Comparison of ENCODE assay signal across 8 cellular contexts in genomic region chr4:38560763-38561558, GRCh38.
A peak's percentile ranks its signal among the peaks of the same experiment; 100 is the strongest.
DNase-seq lines count a peak whose midpoint lies in the region; ATAC-seq lines count a peak whose summit lies in the region.

No MANE protein-coding gene starts in this region.

- H3K4me3 Mint-ChIP-seq in activated naive CD4-positive, alpha-beta T cell treated with anti-CD3 and anti-CD28 coated beads for 36 hours = no peak overlapping the region
- H3K4me3 Mint-ChIP-seq in activated naive CD4-positive, alpha-beta T cell treated with anti-CD3 and anti-CD28 coated beads, Interleukin-2, amount 10 ng/mL, durations not matched to agents 7 days and 5 days = no peak overlapping the region
- H3K4me3 Mint-ChIP-seq in stimulated activated naive B cell treated with anti-CD40 and anti-IgM and Interleukin-4, amounts not matched to agents 10 μg/mL and 1 μg/mL and 100 μg/mL, for 72 hours = no peak overlapping the region

- CTCF ChIA-PET in activated naive CD4-positive, alpha-beta T cell treated with anti-CD3 and anti-CD28 coated beads for 36 hours (lab: Charles Lee) = interaction anchor here (0.8 to 2.3 kb wide), 5 partner anchors 21 to 540 kb away, joined by 3 to 5 read pairs (median 4); no protein-coding TSS in a partner anchor
- CTCF ChIA-PET in activated naive CD4-positive, alpha-beta T cell treated with anti-CD3 and anti-CD28 coated beads, Interleukin-2, amount 10 ng/mL, durations not matched to agents 7 days and 5 days (lab: Charles Lee) = interaction anchor here (1.2 kb wide), 1 partner anchor 241 kb away, joined by 3 read pairs; no protein-coding TSS in a partner anchor

- intact Hi-C loops in activated naive CD4-positive, alpha-beta T cell treated with anti-CD3 and anti-CD28 coated beads for 36 hours (cut with micrococcal nuclease) = loop anchor here (1.0 to 2.0 kb wide), 9 partner anchors 32 to 792 kb away; no protein-coding TSS in a partner anchor
- intact Hi-C loops in left colon (cut with DNase I, micrococcal nuclease) = no loop called here

- H3K27ac Mint-ChIP-seq in activated naive CD4-positive, alpha-beta T cell treated with anti-CD3 and anti-CD28 coated beads for 36 hours = no peak overlapping the region
- no peak overlapping the region for H3K27ac Mint-ChIP-seq in activated naive CD4-positive, alpha-beta T cell treated with anti-CD3 and anti-CD28 coated beads, Interleukin-2, amount 10 ng/mL, durations not matched to agents 7 days and 5 days
- no peak overlapping the region for H3K27ac Mint-ChIP-seq in stimulated activated naive B cell treated with anti-CD40 and anti-IgM and Interleukin-4, amounts not matched to agents 10 μg/mL and 1 μg/mL and 100 μg/mL, for 72 hours

- DNase-seq in activated naive CD4-positive, alpha-beta T cell treated with anti-CD3 and anti-CD28 coated beads for 36 hours = peak; percentile 60
- no peak for DNase-seq in activated naive CD4-positive, alpha-beta T cell treated with anti-CD3 and anti-CD28 coated beads, Interleukin-2, amount 10 ng/mL, durations not matched to agents 7 days and 5 days
- DNase-seq in MV-4-11 (lab: John Stamatoyannopoulos, UW) (peak; percentile 42), dermis blood vessel endothelial cell (no peak), left colon (no peak), HUDEP-2 (lab: John Stamatoyannopoulos, UW; ENCODE audit: unreplicated experiment in 76 of 76) (no peak)
- no peak for DNase-seq in stimulated activated naive B cell treated with anti-CD40 and anti-IgM and Interleukin-4, amounts not matched to agents 10 μg/mL and 1 μg/mL and 100 μg/mL, for 72 hours

- no peaks in the 10 kb centered on the region for H3K36me3 Mint-ChIP-seq in activated naive CD4-positive, alpha-beta T cell treated with anti-CD3 and anti-CD28 coated beads for 36 hours (ENCODE audit: low read depth)
- H3K36me3 Mint-ChIP-seq in activated naive CD4-positive, alpha-beta T cell treated with anti-CD3 and anti-CD28 coated beads, Interleukin-2, amount 10 ng/mL, durations not matched to agents 7 days and 5 days = no peaks in the 10 kb centered on the region
- H3K36me3 Mint-ChIP-seq in stimulated activated naive B cell treated with anti-CD40 and anti-IgM and Interleukin-4, amounts not matched to agents 10 μg/mL and 1 μg/mL and 100 μg/mL, for 72 hours = peaks cover 0 to 2% of the 10 kb centered on the region in 2 donors

- ATAC-seq in HG02610 (IDR thresholded peaks at IDR 0.05; ENCODE audit: unreplicated experiment) (peak; percentile 95), left colon (no peak)
- ATAC-seq in stimulated activated naive B cell treated with anti-CD40 and anti-IgM and Interleukin-4, amounts not matched to agents 10 μg/mL and 1 μg/mL and 100 μg/mL, for 72 hours (replicated peaks) = peak; percentile 44 to 73

- peaks cover 3% of the 10 kb centered on the region for H3K9me3 Mint-ChIP-seq in activated naive CD4-positive, alpha-beta T cell treated with anti-CD3 and anti-CD28 coated beads for 36 hours
- peaks cover 1% of the 10 kb centered on the region for H3K9me3 Mint-ChIP-seq in activated naive CD4-positive, alpha-beta T cell treated with anti-CD3 and anti-CD28 coated beads, Interleukin-2, amount 10 ng/mL, durations not matched to agents 7 days and 5 days
- peaks cover 1 to 2% of the 10 kb centered on the region in 2 donors for H3K9me3 Mint-ChIP-seq in stimulated activated naive B cell treated with anti-CD40 and anti-IgM and Interleukin-4, amounts not matched to agents 10 μg/mL and 1 μg/mL and 100 μg/mL, for 72 hours

- H3K4me1 Mint-ChIP-seq in activated naive CD4-positive, alpha-beta T cell treated with anti-CD3 and anti-CD28 coated beads for 36 hours (ENCODE audit: low read depth) = peaks cover 16% of the 10 kb centered on the region
- peaks cover 12% of the 10 kb centered on the region for H3K4me1 Mint-ChIP-seq in activated naive CD4-positive, alpha-beta T cell treated with anti-CD3 and anti-CD28 coated beads, Interleukin-2, amount 10 ng/mL, durations not matched to agents 7 days and 5 days
- H3K4me1 Mint-ChIP-seq in stimulated activated naive B cell treated with anti-CD40 and anti-IgM and Interleukin-4, amounts not matched to agents 10 μg/mL and 1 μg/mL and 100 μg/mL, for 72 hours = peaks cover 0 to 10% of the 10 kb centered on the region in 2 donors

- peaks cover 2% of the 10 kb centered on the region for H3K27me3 Mint-ChIP-seq in activated naive CD4-positive, alpha-beta T cell treated with anti-CD3 and anti-CD28 coated beads for 36 hours (ENCODE audit: low read depth)
- no peaks in the 10 kb centered on the region for H3K27me3 Mint-ChIP-seq in activated naive CD4-positive, alpha-beta T cell treated with anti-CD3 and anti-CD28 coated beads, Interleukin-2, amount 10 ng/mL, durations not matched to agents 7 days and 5 days
- peaks cover 0 to 4% of the 10 kb centered on the region in 2 donors for H3K27me3 Mint-ChIP-seq in stimulated activated naive B cell treated with anti-CD40 and anti-IgM and Interleukin-4, amounts not matched to agents 10 μg/mL and 1 μg/mL and 100 μg/mL, for 72 hours

Comparison
In these comparisons a context has a peak if more than half of its experiments do, and no peak if none do; other contexts are left out.
1. DNase-seq: peak in activated naive CD4-positive, alpha-beta T cell treated with anti-CD3 and anti-CD28 coated beads for 36 hours (single experiment) and MV-4-11 (single experiment); none in activated naive CD4-positive, alpha-beta T cell treated with anti-CD3 and anti-CD28 coated beads, Interleukin-2, amount 10 ng/mL, durations not matched to agents 7 days and 5 days (single experiment), stimulated activated naive B cell treated with anti-CD40 and anti-IgM and Interleukin-4, amounts not matched to agents 10 μg/mL and 1 μg/mL and 100 μg/mL, for 72 hours (single experiment), dermis blood vessel endothelial cell (single experiment), left colon (0 of 2) and HUDEP-2 (0 of 76).